1 cellular context compared by ENCODE assay signal in the genomic region with DNA sequence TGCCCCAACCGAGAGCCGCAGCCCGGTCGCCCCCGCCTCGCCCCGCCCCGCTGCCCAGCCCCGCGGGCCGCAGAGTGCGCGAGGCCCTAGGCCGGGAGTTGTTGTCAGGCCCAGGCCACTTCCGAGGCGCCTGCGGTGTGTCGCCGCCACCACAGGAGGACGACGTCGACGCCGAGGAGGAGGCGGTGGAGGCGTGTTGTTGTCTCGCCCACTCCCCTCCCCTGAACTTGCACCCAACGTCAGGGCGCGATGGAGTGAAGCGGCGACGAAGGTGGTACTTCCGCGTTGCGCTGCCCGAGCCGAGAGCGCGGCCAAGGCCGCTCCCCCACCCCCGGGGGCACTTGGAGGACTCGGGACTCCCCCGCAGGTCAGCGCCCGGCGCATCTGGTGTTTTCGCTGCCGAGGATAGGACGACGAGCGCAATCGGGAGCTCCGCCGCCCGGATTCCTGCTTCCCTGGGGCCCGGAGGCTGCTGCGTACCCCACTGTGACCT.
TF ChIP-seq lines count a peak whose summit lies in the region.

CDK13 (plus strand) TSS at position 277 of the 493 bp plus-strand sequence. CDS start 386 bp downstream, outside the sequence.

TF ChIP-seq in HepG2, 621 proteins besides CTCF, POLR2A, EP300 and RAD21 (continued from another document and continues in another):
- no peak; the same call in 1 of the 2 replicates for TF ChIP-seq AHR (CRISPR knock-in tag; IDR thresholded peaks at IDR 0.05)
- no peak; the same call in 1 of the 2 replicates for TF ChIP-seq ZBTB7B (CRISPR knock-in tag; IDR thresholded peaks at IDR 0.05)
- TF ChIP-seq KAT2B (IDR thresholded peaks at IDR 0.05; ENCODE audit: borderline replicate concordance, low read depth, low read length) = no peak
- TF ChIP-seq SMAD1 (CRISPR knock-in tag; IDR thresholded peaks at IDR 0.05; ENCODE audit: borderline replicate concordance, low read depth) = no peak
- TF ChIP-seq ZBTB49 (CRISPR knock-in tag; IDR thresholded peaks at IDR 0.05; ENCODE audit: borderline replicate concordance) = no peak
- TF ChIP-seq HMG20B (CRISPR knock-in tag; conservative IDR thresholded peaks at IDR 0.05) = no peak; the same call in 1 of the 2 replicates
- TF ChIP-seq POLR2G (IDR thresholded peaks at IDR 0.05; ENCODE audit: low read depth, low read length) = peak; percentile 16
- TF ChIP-seq PLSCR1 (CRISPR knock-in tag; IDR thresholded peaks at IDR 0.05; ENCODE audit: borderline replicate concordance) = no peak
- TF ChIP-seq, protein P1, sequence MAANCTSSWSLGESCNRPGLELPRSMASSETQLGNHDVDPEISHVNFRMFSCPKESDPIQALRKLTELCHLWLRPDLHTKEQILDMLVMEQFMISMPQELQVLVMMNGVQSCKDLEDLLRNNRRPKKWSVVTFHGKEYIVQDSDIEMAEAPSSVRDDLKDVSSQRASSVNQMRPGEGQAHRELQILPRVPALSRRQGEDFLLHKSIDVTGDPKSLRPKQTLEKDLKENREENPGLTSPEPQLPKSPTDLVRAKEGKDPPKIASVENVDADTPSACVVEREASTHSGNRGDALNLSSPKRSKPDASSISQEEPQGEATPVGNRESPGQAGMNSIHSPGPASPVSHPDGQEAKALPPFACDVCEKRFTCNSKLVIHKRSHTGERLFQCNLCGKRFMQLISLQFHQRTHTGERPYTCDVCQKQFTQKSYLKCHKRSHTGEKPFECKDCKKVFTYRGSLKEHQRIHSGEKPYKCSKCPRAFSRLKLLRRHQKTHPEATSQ (CRISPR knock-in tag; IDR thresholded peaks at IDR 0.05; ENCODE audit: borderline replicate concordance) = no peak
- TF ChIP-seq PHF21A (CRISPR knock-in tag; IDR thresholded peaks at IDR 0.05) = no peak
- no peak; the same call in 1 of the 2 replicates for TF ChIP-seq ATAD3A (CRISPR knock-in tag; IDR thresholded peaks at IDR 0.05)
- TF ChIP-seq, protein P2, sequence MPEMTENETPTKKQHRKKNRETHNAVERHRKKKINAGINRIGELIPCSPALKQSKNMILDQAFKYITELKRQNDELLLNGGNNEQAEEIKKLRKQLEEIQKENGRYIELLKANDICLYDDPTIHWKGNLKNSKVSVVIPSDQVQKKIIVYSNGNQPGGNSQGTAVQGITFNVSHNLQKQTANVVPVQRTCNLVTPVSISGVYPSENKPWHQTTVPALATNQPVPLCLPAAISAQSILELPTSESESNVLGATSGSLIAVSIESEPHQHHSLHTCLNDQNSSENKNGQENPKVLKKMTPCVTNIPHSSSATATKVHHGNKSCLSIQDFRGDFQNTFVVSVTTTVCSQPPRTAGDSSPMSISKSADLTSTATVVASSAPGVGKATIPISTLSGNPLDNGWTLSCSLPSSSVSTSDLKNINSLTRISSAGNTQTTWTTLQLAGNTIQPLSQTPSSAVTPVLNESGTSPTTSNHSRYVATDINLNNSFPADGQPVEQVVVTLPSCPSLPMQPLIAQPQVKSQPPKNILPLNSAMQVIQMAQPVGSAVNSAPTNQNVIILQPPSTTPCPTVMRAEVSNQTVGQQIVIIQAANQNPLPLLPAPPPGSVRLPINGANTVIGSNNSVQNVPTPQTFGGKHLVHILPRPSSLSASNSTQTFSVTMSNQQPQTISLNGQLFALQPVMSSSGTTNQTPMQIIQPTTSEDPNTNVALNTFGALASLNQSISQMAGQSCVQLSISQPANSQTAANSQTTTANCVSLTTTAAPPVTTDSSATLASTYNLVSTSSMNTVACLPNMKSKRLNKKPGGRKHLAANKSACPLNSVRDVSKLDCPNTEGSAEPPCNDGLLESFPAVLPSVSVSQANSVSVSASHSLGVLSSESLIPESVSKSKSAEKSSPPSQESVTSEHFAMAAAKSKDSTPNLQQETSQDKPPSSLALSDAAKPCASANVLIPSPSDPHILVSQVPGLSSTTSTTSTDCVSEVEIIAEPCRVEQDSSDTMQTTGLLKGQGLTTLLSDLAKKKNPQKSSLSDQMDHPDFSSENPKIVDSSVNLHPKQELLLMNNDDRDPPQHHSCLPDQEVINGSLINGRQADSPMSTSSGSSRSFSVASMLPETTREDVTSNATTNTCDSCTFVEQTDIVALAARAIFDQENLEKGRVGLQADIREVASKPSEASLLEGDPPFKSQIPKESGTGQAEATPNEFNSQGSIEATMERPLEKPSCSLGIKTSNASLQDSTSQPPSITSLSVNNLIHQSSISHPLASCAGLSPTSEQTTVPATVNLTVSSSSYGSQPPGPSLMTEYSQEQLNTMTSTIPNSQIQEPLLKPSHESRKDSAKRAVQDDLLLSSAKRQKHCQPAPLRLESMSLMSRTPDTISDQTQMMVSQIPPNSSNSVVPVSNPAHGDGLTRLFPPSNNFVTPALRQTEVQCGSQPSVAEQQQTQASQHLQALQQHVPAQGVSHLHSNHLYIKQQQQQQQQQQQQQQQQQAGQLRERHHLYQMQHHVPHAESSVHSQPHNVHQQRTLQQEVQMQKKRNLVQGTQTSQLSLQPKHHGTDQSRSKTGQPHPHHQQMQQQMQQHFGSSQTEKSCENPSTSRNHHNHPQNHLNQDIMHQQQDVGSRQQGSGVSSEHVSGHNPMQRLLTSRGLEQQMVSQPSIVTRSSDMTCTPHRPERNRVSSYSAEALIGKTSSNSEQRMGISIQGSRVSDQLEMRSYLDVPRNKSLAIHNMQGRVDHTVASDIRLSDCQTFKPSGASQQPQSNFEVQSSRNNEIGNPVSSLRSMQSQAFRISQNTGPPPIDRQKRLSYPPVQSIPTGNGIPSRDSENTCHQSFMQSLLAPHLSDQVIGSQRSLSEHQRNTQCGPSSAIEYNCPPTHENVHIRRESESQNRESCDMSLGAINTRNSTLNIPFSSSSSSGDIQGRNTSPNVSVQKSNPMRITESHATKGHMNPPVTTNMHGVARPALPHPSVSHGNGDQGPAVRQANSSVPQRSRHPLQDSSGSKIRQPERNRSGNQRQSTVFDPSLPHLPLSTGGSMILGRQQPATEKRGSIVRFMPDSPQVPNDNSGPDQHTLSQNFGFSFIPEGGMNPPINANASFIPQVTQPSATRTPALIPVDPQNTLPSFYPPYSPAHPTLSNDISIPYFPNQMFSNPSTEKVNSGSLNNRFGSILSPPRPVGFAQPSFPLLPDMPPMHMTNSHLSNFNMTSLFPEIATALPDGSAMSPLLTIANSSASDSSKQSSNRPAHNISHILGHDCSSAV (CRISPR knock-in tag; IDR thresholded peaks at IDR 0.05; ENCODE audit: borderline replicate concordance) = no peak
- TF ChIP-seq ZMAT5 (CRISPR knock-in tag; IDR thresholded peaks at IDR 0.05; ENCODE audit: borderline replicate concordance, low read depth) = no peak
- TF ChIP-seq ZBTB44 (CRISPR knock-in tag; IDR thresholded peaks at IDR 0.05) = no peak
- TF ChIP-seq, protein P3, sequence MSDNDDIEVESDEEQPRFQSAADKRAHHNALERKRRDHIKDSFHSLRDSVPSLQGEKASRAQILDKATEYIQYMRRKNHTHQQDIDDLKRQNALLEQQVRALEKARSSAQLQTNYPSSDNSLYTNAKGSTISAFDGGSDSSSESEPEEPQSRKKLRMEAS (IDR thresholded peaks at IDR 0.05) = peak; percentile 76
- TF ChIP-seq ZC3H13 (CRISPR knock-in tag; IDR thresholded peaks at IDR 0.05) = 0 out of 2 replicates have a peak, but pooled peaks have one; percentile 38
- no peak for TF ChIP-seq ZKSCAN1 (IDR thresholded peaks at IDR 0.05; ENCODE audit: low read length)
- TF ChIP-seq ZNF558 (CRISPR knock-in tag; IDR thresholded peaks at IDR 0.05; ENCODE audit: borderline replicate concordance) = no peak
- no peak for TF ChIP-seq EHMT2 (IDR thresholded peaks at IDR 0.05; ENCODE audit: borderline replicate concordance, low read depth, low read length)
- TF ChIP-seq BRD4 (CRISPR knock-in tag; IDR thresholded peaks at IDR 0.05) = peak; percentile 80
- TF ChIP-seq ATF7-NPFF (CRISPR knock-in tag; IDR thresholded peaks at IDR 0.05; ENCODE audit: low read depth) = peak; percentile 37; the same call in 1 of the 2 replicates
- TF ChIP-seq NFIC (IDR thresholded peaks at IDR 0.05; ENCODE audit: low read length) = no peak
- no peak for TF ChIP-seq CAMTA2 (CRISPR knock-in tag; IDR thresholded peaks at IDR 0.05; ENCODE audit: borderline replicate concordance)
- TF ChIP-seq DNMT3B (CRISPR knock-in tag; conservative IDR thresholded peaks at IDR 0.05) = no peak
- no peak for TF ChIP-seq FOXO4 (CRISPR knock-in tag; conservative IDR thresholded peaks at IDR 0.05)
- TF ChIP-seq MED8 (CRISPR knock-in tag; IDR thresholded peaks at IDR 0.05; ENCODE audit: insufficient replicate concordance) = peak; percentile 54
- TF ChIP-seq ZNF253 (CRISPR knock-in tag; IDR thresholded peaks at IDR 0.05; ENCODE audit: borderline replicate concordance) = peak; percentile 88; the same call in 1 of the 2 replicates
- TF ChIP-seq RXRB (CRISPR knock-in tag; IDR thresholded peaks at IDR 0.05; ENCODE audit: borderline replicate concordance) = no peak
- no peak for TF ChIP-seq DR1 (CRISPR knock-in tag; IDR thresholded peaks at IDR 0.05)
- TF ChIP-seq KDM1A (CRISPR knock-in tag; IDR thresholded peaks at IDR 0.05) = no peak
- TF ChIP-seq SYNCRIP (IDR thresholded peaks at IDR 0.05; ENCODE audit: insufficient read depth, low read depth, low read length) = no peak
- TF ChIP-seq ZKSCAN8 (CRISPR knock-in tag; IDR thresholded peaks at IDR 0.05; ENCODE audit: borderline replicate concordance) = no peak
- TF ChIP-seq ZFP1 (CRISPR knock-in tag; IDR thresholded peaks at IDR 0.05) = peak; percentile 15; the same call in 1 of the 2 replicates
- no peak; the same call in 1 of the 2 replicates for TF ChIP-seq ZNF790 (CRISPR knock-in tag; IDR thresholded peaks at IDR 0.05; ENCODE audit: borderline replicate concordance)
- TF ChIP-seq, protein P4, sequence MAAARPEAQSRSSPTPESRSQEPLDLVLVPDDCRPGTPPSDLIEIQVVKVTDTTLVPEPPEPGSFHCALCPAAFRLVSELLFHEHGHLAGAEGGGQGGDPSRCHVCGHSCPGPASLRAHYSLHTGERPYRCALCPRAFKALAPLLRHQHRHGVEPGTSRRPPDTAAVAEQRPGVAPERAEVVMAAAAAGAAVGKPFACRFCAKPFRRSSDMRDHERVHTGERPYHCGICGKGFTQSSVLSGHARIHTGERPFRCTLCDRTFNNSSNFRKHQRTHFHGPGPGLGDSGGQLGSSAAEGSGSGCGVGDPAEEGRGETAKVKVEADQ (CRISPR knock-in tag; IDR thresholded peaks at IDR 0.05; ENCODE audit: borderline replicate concordance) = no peak
- TF ChIP-seq, protein P5, sequence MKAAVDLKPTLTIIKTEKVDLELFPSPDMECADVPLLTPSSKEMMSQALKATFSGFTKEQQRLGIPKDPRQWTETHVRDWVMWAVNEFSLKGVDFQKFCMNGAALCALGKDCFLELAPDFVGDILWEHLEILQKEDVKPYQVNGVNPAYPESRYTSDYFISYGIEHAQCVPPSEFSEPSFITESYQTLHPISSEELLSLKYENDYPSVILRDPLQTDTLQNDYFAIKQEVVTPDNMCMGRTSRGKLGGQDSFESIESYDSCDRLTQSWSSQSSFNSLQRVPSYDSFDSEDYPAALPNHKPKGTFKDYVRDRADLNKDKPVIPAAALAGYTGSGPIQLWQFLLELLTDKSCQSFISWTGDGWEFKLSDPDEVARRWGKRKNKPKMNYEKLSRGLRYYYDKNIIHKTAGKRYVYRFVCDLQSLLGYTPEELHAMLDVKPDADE (CRISPR knock-in tag; IDR thresholded peaks at IDR 0.05) = no peak
